In genomic region chr2:238846503-238847431, GRCh38 we compare ENCODE assay signal across 10 cellular contexts. TPM values are rescaled to one million over a fixed set of nuclear protein-coding genes. Genes with fewer than 3 reads are reported as not detected.
DNase-seq lines count a peak whose midpoint lies in the region; ATAC-seq and TF ChIP-seq lines count a peak whose summit lies in the region.
"Had no signal": no experiment of that assay in that cellular context is flagged by ENCODE, and none has a peak within 500 bp of the region (broad histone marks: within the 10 kb centered on the region; RNA-seq: fewer than 3 reads in every experiment).

No MANE protein-coding gene starts in this region.

- H3K4me3 ChIP-seq in colonic mucosa = peak overlapping the region; percentile 37

- POLR2A ChIA-PET in HEK293T (lab: Yijun Ruan, JAX) = interaction anchor here (1.8 kb wide), 1 partner anchor 16 kb away, joined by 10 read pairs; no protein-coding TSS in a partner anchor
- POLR2A ChIA-PET in activated CD8-positive, alpha-beta T cell treated with anti-CD3 and anti-CD28 coated beads for 36 hours (lab: Charles Lee) = interaction anchor here (0.7 kb wide), 1 partner anchor 119 kb away, joined by 3 read pairs; no protein-coding TSS in a partner anchor

- intact Hi-C loops in colonic mucosa (cut with DNase I) = no loop called here
- intact Hi-C loops in sciatic nerve (cut with DNase I) = no loop called here
- intact Hi-C loops in activated CD8-positive, alpha-beta T cell treated with anti-CD3 and anti-CD28 coated beads for 36 hours (cut with micrococcal nuclease) = no loop called here

- H3K27me3 Mint-ChIP-seq in activated CD8-positive, alpha-beta T cell treated with anti-CD3 and anti-CD28 coated beads for 36 hours = peaks cover 56% of the 10 kb centered on the region

- H3K9me3 Mint-ChIP-seq in activated CD8-positive, alpha-beta T cell treated with anti-CD3 and anti-CD28 coated beads for 36 hours = no peaks in the 10 kb centered on the region

- no peaks in the 10 kb centered on the region for H3K36me3 Mint-ChIP-seq in activated CD8-positive, alpha-beta T cell treated with anti-CD3 and anti-CD28 coated beads for 36 hours (ENCODE audit: low read depth)

- no peaks in the 10 kb centered on the region for H3K4me1 ChIP-seq in colonic mucosa

- peak; percentile 63 for ATAC-seq in sciatic nerve
- no peak for ATAC-seq in activated CD8-positive, alpha-beta T cell treated with anti-CD3 and anti-CD28 coated beads for 36 hours

- H3K4me3 Mint-ChIP-seq in activated CD8-positive, alpha-beta T cell treated with anti-CD3 and anti-CD28 coated beads for 36 hours = no peak overlapping the region

- no peaks in the 10 kb centered on the region for H3K9me3 ChIP-seq in colonic mucosa

- peak; percentile 67 for DNase-seq in EH (ENCODE audit: low read depth)
- no peak for DNase-seq in colonic mucosa
- peak; percentile 44 for DNase-seq in iPS-NIHi11 (ENCODE audit: low spot score)
- DNase-seq in sciatic nerve (ENCODE audit: low spot score) = no peak
- DNase-seq in SK-N-DZ (ENCODE audit: low spot score) = no peak
- DNase-seq in HEK293T (ENCODE audit: extremely low spot score) = no peak
- DNase-seq in activated CD8-positive, alpha-beta T cell treated with anti-CD3 and anti-CD28 coated beads for 36 hours = no peak
- DNase-seq in MV-4-11 (lab: John Stamatoyannopoulos, UW) = no peak
- DNase-seq: small intestine had no signal

- no peak overlapping the region for H3K27ac ChIP-seq in colonic mucosa
- H3K27ac ChIP-seq: HL-60 had no signal

- peaks cover 33% of the 10 kb centered on the region for H3K27me3 ChIP-seq in colonic mucosa

- TF ChIP-seq CTCF in colonic mucosa (IDR thresholded peaks at IDR 0.05) = no peak
- no peak for TF ChIP-seq CTCF in activated CD8-positive, alpha-beta T cell treated with anti-CD3 and anti-CD28 coated beads for 36 hours (IDR thresholded peaks at IDR 0.05)

- no peaks in the 10 kb centered on the region for H3K4me1 Mint-ChIP-seq in activated CD8-positive, alpha-beta T cell treated with anti-CD3 and anti-CD28 coated beads for 36 hours (ENCODE audit: low read depth)

- H3K9ac ChIP-seq in colonic mucosa (ENCODE audit: low read depth in 2 of 2, low read length in 2 of 2) = peak overlapping the region in 1 of 2 donors; percentile 58

- H3K36me3 ChIP-seq in colonic mucosa = no peaks in the 10 kb centered on the region

- H3K27ac Mint-ChIP-seq in activated CD8-positive, alpha-beta T cell treated with anti-CD3 and anti-CD28 coated beads for 36 hours = no peak overlapping the region

- CTCF ChIA-PET in HEK293T (lab: Yijun Ruan, JAX) = no interaction called here
- CTCF ChIA-PET in activated CD8-positive, alpha-beta T cell treated with anti-CD3 and anti-CD28 coated beads for 36 hours (lab: Charles Lee) = no interaction called here

TF ChIP-seq in HEK293T, 16 proteins besides CTCF, POLR2A, EP300 and RAD21:
- no peak for TF ChIP-seq CTBP1 (IDR thresholded peaks at IDR 0.05; ENCODE audit: borderline replicate concordance)
- TF ChIP-seq NFRKB (IDR thresholded peaks at IDR 0.05) = no peak
- no peak for TF ChIP-seq HDGF (IDR thresholded peaks at IDR 0.05; ENCODE audit: borderline replicate concordance)
- TF ChIP-seq SUZ12 (IDR thresholded peaks at IDR 0.05) = no peak
- TF ChIP-seq TARDBP (IDR thresholded peaks at IDR 0.05) = no peak
- TF ChIP-seq FOXM1 (IDR thresholded peaks at IDR 0.05; ENCODE audit: borderline replicate concordance) = no peak
- TF ChIP-seq SP1 (IDR thresholded peaks at IDR 0.05) = no peak
- TF ChIP-seq ARNT (IDR thresholded peaks at IDR 0.05) = no peak
- TF ChIP-seq LEF1 (IDR thresholded peaks at IDR 0.05; ENCODE audit: borderline replicate concordance) = no peak
- no peak for TF ChIP-seq ELF4 (IDR thresholded peaks at IDR 0.05)
- no peak for TF ChIP-seq ZNF384 (IDR thresholded peaks at IDR 0.05)

RNA-seq across cellular contexts. Expression of gene TWIST2, which starts 1.1 kb away (rescaled TPM):
- total RNA-seq in colonic mucosa (1 to 10 TPM in 1 of 2 donors, under 1 TPM in 1; 0.82 to 2.7 TPM), sciatic nerve (13.6 TPM)
- not detected in 2 replicates for polyA plus RNA-seq in SK-N-DZ (2014; cell fraction: cytosol; rRNA removed)
- polyA plus RNA-seq in SK-N-DZ (2014; cell fraction: nucleus; rRNA removed) = not detected in 2 replicates
- not detected for total RNA-seq in activated CD8-positive, alpha-beta T cell treated with anti-CD3 and anti-CD28 coated beads for 36 hours

Comparison
In these comparisons a context has a peak if more than half of its experiments do, and no peak if none do; other contexts are left out.
1. DNase-seq: peak in EH (single experiment) and iPS-NIHi11 (single experiment); none in colonic mucosa (single experiment), sciatic nerve (single experiment), SK-N-DZ (single experiment), HEK293T (single experiment), activated CD8-positive, alpha-beta T cell treated with anti-CD3 and anti-CD28 coated beads for 36 hours (single experiment) and MV-4-11 (single experiment).